In genomic region chr19:12769689-12770088, GRCh38 we compare ENCODE assay signal across 10 cellular contexts. TPM values are rescaled to one million over a fixed set of nuclear protein-coding genes. Genes with fewer than 3 reads are reported as not detected.
A peak's percentile ranks its signal among the peaks of the same experiment; 100 is the strongest.
DNase-seq lines count a peak whose midpoint lies in the region; ATAC-seq, FAIRE-seq and TF ChIP-seq lines count a peak whose summit lies in the region.
"Had no signal": no experiment of that assay in that cellular context is flagged by ENCODE, and none has a peak within 500 bp of the region (broad histone marks: within the 10 kb centered on the region; RNA-seq: fewer than 3 reads in every experiment).

No MANE protein-coding gene starts in this region.

- 17% methylated on average over 37 of the region's 37 CpGs; no CpG with 5 or more reads in 1 of the 2 experiments for WGBS in endodermal cell (ENCODE audit: insufficient coverage in 1 of 2, insufficient read length in 1 of 2), 2 experiments

- H3K36me3 ChIP-seq in endodermal cell (ENCODE audit: control insufficient read depth, insufficient read depth, low read length), result peaks cover 2% of the 10 kb centered on the region
- H3K36me3 ChIP-seq: breast epithelium had no signal

- no peak for FAIRE-seq in urothelium cell line (lab: Jason Lieb, UNC)

- no peak overlapping the region for H3K9ac ChIP-seq in endodermal cell (ENCODE audit: extremely low read depth, low read length, poor library complexity, severe bottlenecking)

- peaks cover 20% of the 10 kb centered on the region for H3K4me1 Mint-ChIP-seq in activated CD4-positive, alpha-beta T cell treated with anti-CD3 and anti-CD28 coated beads for 36 hours
- peaks cover 12% of the 10 kb centered on the region for H3K4me1 Mint-ChIP-seq in endodermal cell

- peak; percentile 88 for DNase-seq in activated CD4-positive, alpha-beta T cell treated with anti-CD3 and anti-CD28 coated beads for 36 hours
- DNase-seq in endodermal cell (peak; percentile 91), NCI-H524 (lab: John Stamatoyannopoulos, UW) (no peak), urothelium cell line (ENCODE audit: low spot score) (no peak)
- DNase-seq in stimulated activated CD4-positive, alpha-beta T cell treated with anti-CD3 and anti-CD28 coated beads, Interleukin-2, amount 100 ng/mL, for 4 hours (ENCODE audit: low read depth), result peak; percentile 67

- no peaks in the 10 kb centered on the region for H3K9me3 ChIP-seq in endodermal cell (ENCODE audit: control insufficient read depth, low read length)
- H3K9me3 ChIP-seq: breast epithelium had no signal

- CTCF ChIA-PET in activated CD4-positive, alpha-beta T cell treated with anti-CD3 and anti-CD28 coated beads for 36 hours (lab: Charles Lee), result interaction anchor here (0.6 to 14.7 kb wide), 7 partner anchors 8 to 139 kb away, joined by 3 to 451 read pairs (median 4); partner anchors contain the start of genes JUNB, PRDX2 and THSD8

- ATAC-seq in HG02798 (IDR thresholded peaks at IDR 0.05; ENCODE audit: poor library complexity, unreplicated experiment) (peak; percentile 61), GM18870 (IDR thresholded peaks at IDR 0.05; ENCODE audit: unreplicated experiment) (no peak), HG03469 (IDR thresholded peaks at IDR 0.05; ENCODE audit: unreplicated experiment) (no peak)
- ATAC-seq in activated CD4-positive, alpha-beta T cell treated with anti-CD3 and anti-CD28 coated beads for 36 hours, result peak; percentile 81

- H3K27ac ChIP-seq in endodermal cell (ENCODE audit: low read depth, low read length), result no peak overlapping the region
- H3K27ac ChIP-seq: breast epithelium had no signal

- H3K4me1 ChIP-seq in endodermal cell (ENCODE audit: control insufficient read depth, insufficient read depth, low read length), result no peaks in the 10 kb centered on the region
- H3K4me1 ChIP-seq: breast epithelium had no signal

- no peaks in the 10 kb centered on the region for H3K27me3 Mint-ChIP-seq in activated CD4-positive, alpha-beta T cell treated with anti-CD3 and anti-CD28 coated beads for 36 hours
- H3K27me3 Mint-ChIP-seq in endodermal cell (ENCODE audit: insufficient read depth), result no peaks in the 10 kb centered on the region

- H3K4me3 ChIP-seq in endodermal cell (ENCODE audit: low read length), result no peak overlapping the region
- H3K4me3 ChIP-seq: breast epithelium had no signal

- H3K27me3 ChIP-seq in endodermal cell (ENCODE audit: control insufficient read depth, insufficient read depth, low read length, poor library complexity, severe bottlenecking), result no peaks in the 10 kb centered on the region
- H3K27me3 ChIP-seq: breast epithelium had no signal

- H3K27ac Mint-ChIP-seq in activated CD4-positive, alpha-beta T cell treated with anti-CD3 and anti-CD28 coated beads for 36 hours, result no peak overlapping the region
- H3K27ac Mint-ChIP-seq in endodermal cell, result no peak overlapping the region

- TF ChIP-seq CTCF in endodermal cell (conservative IDR thresholded peaks at IDR 0.05), result no peak

- no peaks in the 10 kb centered on the region for H3K36me3 Mint-ChIP-seq in activated CD4-positive, alpha-beta T cell treated with anti-CD3 and anti-CD28 coated beads for 36 hours (ENCODE audit: low read depth)
- peaks cover 50% of the 10 kb centered on the region for H3K36me3 Mint-ChIP-seq in endodermal cell (ENCODE audit: low read depth)

- peak overlapping the region; percentile 32 for H3K4me3 Mint-ChIP-seq in activated CD4-positive, alpha-beta T cell treated with anti-CD3 and anti-CD28 coated beads for 36 hours
- no peak overlapping the region for H3K4me3 Mint-ChIP-seq in endodermal cell

- POLR2A ChIA-PET in activated CD4-positive, alpha-beta T cell treated with anti-CD3 and anti-CD28 coated beads for 36 hours (lab: Charles Lee), result interaction anchor here (1.8 kb wide), 1 partner anchor 22 kb away, joined by 10 read pairs; the partner anchor contains the start of gene JUNB

- intact Hi-C loops in activated CD4-positive, alpha-beta T cell treated with anti-CD3 and anti-CD28 coated beads for 36 hours (cut with DNase I, micrococcal nuclease), result no loop called here

- no peaks in the 10 kb centered on the region for H3K9me3 Mint-ChIP-seq in activated CD4-positive, alpha-beta T cell treated with anti-CD3 and anti-CD28 coated beads for 36 hours (ENCODE audit: low read depth)
- H3K9me3 Mint-ChIP-seq in endodermal cell, result no peaks in the 10 kb centered on the region

RNA-seq across cellular contexts. Expression of gene HOOK2, which starts 5.7 kb away (rescaled TPM):
- total RNA-seq in activated CD4-positive, alpha-beta T cell treated with anti-CD3 and anti-CD28 coated beads for 36 hours, result 10 to 100 TPM; 20.4 to 20.9 TPM
- 100 to 1,000 TPM in 1 of 2 donors, 10 to 100 TPM in 1; 82.1 to 103 TPM for total RNA-seq in endodermal cell
- 28.9 TPM for polyA plus RNA-seq in endodermal cell (2013, experiment 1 of 2)
- polyA plus RNA-seq in endodermal cell (2013, experiment 2 of 2), result 23.8 TPM

RNA-seq across cellular contexts. Expression of gene BEST2, which starts 18.1 kb away (rescaled TPM):
- total RNA-seq in activated CD4-positive, alpha-beta T cell treated with anti-CD3 and anti-CD28 coated beads for 36 hours, result not detected
- 1 to 10 TPM in 1 of 2 donors, under 1 TPM in 1; 0.95 to 1.2 TPM for total RNA-seq in endodermal cell
- 0.36 TPM for polyA plus RNA-seq in endodermal cell (2013, experiment 1 of 2)
- 0.33 TPM for polyA plus RNA-seq in endodermal cell (2013, experiment 2 of 2)
- total RNA-seq: breast epithelium, lung microvascular endothelial cell had no signal

RNA-seq across cellular contexts. Expression of gene JUNB, which starts 21.6 kb away (rescaled TPM):
- total RNA-seq in activated CD4-positive, alpha-beta T cell treated with anti-CD3 and anti-CD28 coated beads for 36 hours, result 100 to 1,000 TPM; 375 to 412 TPM
- 1 to 10 TPM; 6.7 to 7.2 TPM for total RNA-seq in endodermal cell
- polyA plus RNA-seq in endodermal cell (2013, experiment 1 of 2), result 7.7 TPM
- polyA plus RNA-seq in endodermal cell (2013, experiment 2 of 2), result 9.9 TPM

RNA-seq across cellular contexts. Expression of gene PRDX2, which starts 31.9 kb away (rescaled TPM):
- total RNA-seq in activated CD4-positive, alpha-beta T cell treated with anti-CD3 and anti-CD28 coated beads for 36 hours, result 100 to 1,000 TPM; 261 to 325 TPM
- total RNA-seq in endodermal cell, result 100 to 1,000 TPM; 429 to 507 TPM
- 440 TPM for polyA plus RNA-seq in endodermal cell (2013, experiment 1 of 2)
- 394 TPM for polyA plus RNA-seq in endodermal cell (2013, experiment 2 of 2)

RNA-seq across cellular contexts. Expression of gene THSD8, which starts 32.2 kb away (rescaled TPM):
- 10 to 100 TPM; 31.0 to 48.2 TPM for total RNA-seq in activated CD4-positive, alpha-beta T cell treated with anti-CD3 and anti-CD28 coated beads for 36 hours
- total RNA-seq in endodermal cell, result 10 to 100 TPM; 34.4 to 57.4 TPM
- 12.7 TPM for polyA plus RNA-seq in endodermal cell (2013, experiment 1 of 2)
- 17.6 TPM for polyA plus RNA-seq in endodermal cell (2013, experiment 2 of 2)
- total RNA-seq: breast epithelium had no signal

Comparison
In these comparisons a context has a peak if more than half of its experiments do, and no peak if none do; other contexts are left out.
1. ATAC-seq: peak in HG02798 (single experiment) and activated CD4-positive, alpha-beta T cell treated with anti-CD3 and anti-CD28 coated beads for 36 hours (single experiment); none in GM18870 (single experiment) and HG03469 (single experiment).
2. DNase-seq: peak in activated CD4-positive, alpha-beta T cell treated with anti-CD3 and anti-CD28 coated beads for 36 hours (single experiment), endodermal cell (single experiment) and stimulated activated CD4-positive, alpha-beta T cell treated with anti-CD3 and anti-CD28 coated beads, Interleukin-2, amount 100 ng/mL, for 4 hours (single experiment); none in NCI-H524 (0 of 2) and urothelium cell line (single experiment).
3. RNA of gene JUNB, which starts 21.6 kb away (total RNA-seq): 375 to 412 TPM in activated CD4-positive, alpha-beta T cell treated with anti-CD3 and anti-CD28 coated beads for 36 hours; 6.7 to 7.2 TPM in endodermal cell; every median in the first group is over 10 times any median in the second.